Comparison of ENCODE assay signal across 26 cellular contexts in genomic region chr12:124310178-124310577, GRCh38. TPM values are rescaled to one million over a fixed set of nuclear protein-coding genes. Genes with fewer than 3 reads are reported as not detected.
"Had no signal": no experiment of that assay in that cellular context is flagged by ENCODE, and none has a peak within 500 bp of the region (broad histone marks: within the 10 kb centered on the region; RNA-seq: fewer than 3 reads in every experiment).

No MANE protein-coding gene starts in this region.

- FAIRE-seq: endometrium, islet of Langerhans, keratinocyte had no signal

- H3K27ac ChIP-seq: colonic mucosa, esophagus squamous epithelium, gastrocnemius medialis, heart right ventricle, left lung, lower lobe of right lung had no signal

- H3K4me1 ChIP-seq: colonic mucosa, esophagus squamous epithelium, gastrocnemius medialis, heart right ventricle, left lung, lower lobe of right lung had no signal

- H3K36me3 ChIP-seq: colonic mucosa, esophagus squamous epithelium, gastrocnemius medialis, heart right ventricle, left lung, lower lobe of right lung had no signal

- H3K4me3 Mint-ChIP-seq: dendritic cell treated with granulocyte-macrophage colony-stimulating factor and Interleukin-4, amounts not matched to agents 40 ng/mL and 50 ng/mL, for 4 days; effector memory CD8-positive, alpha-beta T cell; endodermal cell; mesothelial cell of epicardium; naive B cell had no signal

- H3K9me3 Mint-ChIP-seq: dendritic cell treated with granulocyte-macrophage colony-stimulating factor and Interleukin-4, amounts not matched to agents 40 ng/mL and 50 ng/mL, for 4 days; effector memory CD8-positive, alpha-beta T cell; endodermal cell; mesothelial cell of epicardium; naive B cell had no signal

- H3K27me3 Mint-ChIP-seq: effector memory CD8-positive, alpha-beta T cell had no signal

- H3K36me3 Mint-ChIP-seq: naive B cell had no signal

- H3K9me3 ChIP-seq: colonic mucosa, esophagus squamous epithelium, gastrocnemius medialis, heart right ventricle, left lung, lower lobe of right lung, mucosa of descending colon had no signal

- H3K4me3 ChIP-seq: colonic mucosa, esophagus squamous epithelium, gastrocnemius medialis, heart right ventricle, left lung, lower lobe of right lung, mucosa of descending colon had no signal

- H3K27me3 ChIP-seq: colonic mucosa, esophagus squamous epithelium, gastrocnemius medialis, heart right ventricle, left lung had no signal

- ATAC-seq: effector memory CD8-positive, alpha-beta T cell; gastrocnemius medialis; heart right ventricle; left cardiac atrium; left lung; left ventricle myocardium superior; lower lobe of right lung; mucosa of descending colon had no signal

- H3K4me1 Mint-ChIP-seq: mesothelial cell of epicardium, naive B cell had no signal

- DNase-seq: colonic mucosa; cortex of kidney; effector CD8-positive, alpha-beta T cell; effector memory CD8-positive, alpha-beta T cell; endodermal cell; esophagus squamous epithelium; foreskin fibroblast; foreskin melanocyte; gastrocnemius medialis; glutamatergic neuron; head of caudate nucleus; heart right ventricle; hippocampal formation; left cardiac atrium; left ventricle myocardium superior; lower lobe of right lung; mesenchymal stem cell; naive B cell had no signal

- H3K27ac Mint-ChIP-seq: dendritic cell treated with granulocyte-macrophage colony-stimulating factor and Interleukin-4, amounts not matched to agents 40 ng/mL and 50 ng/mL, for 4 days; effector memory CD8-positive, alpha-beta T cell; endodermal cell; mesothelial cell of epicardium had no signal

RNA-seq across cellular contexts. Expression of gene RFLNA, which starts 15.3 kb away (rescaled TPM):
- total RNA-seq: mesenteric fat pad had no signal
